In the genomic region with DNA sequence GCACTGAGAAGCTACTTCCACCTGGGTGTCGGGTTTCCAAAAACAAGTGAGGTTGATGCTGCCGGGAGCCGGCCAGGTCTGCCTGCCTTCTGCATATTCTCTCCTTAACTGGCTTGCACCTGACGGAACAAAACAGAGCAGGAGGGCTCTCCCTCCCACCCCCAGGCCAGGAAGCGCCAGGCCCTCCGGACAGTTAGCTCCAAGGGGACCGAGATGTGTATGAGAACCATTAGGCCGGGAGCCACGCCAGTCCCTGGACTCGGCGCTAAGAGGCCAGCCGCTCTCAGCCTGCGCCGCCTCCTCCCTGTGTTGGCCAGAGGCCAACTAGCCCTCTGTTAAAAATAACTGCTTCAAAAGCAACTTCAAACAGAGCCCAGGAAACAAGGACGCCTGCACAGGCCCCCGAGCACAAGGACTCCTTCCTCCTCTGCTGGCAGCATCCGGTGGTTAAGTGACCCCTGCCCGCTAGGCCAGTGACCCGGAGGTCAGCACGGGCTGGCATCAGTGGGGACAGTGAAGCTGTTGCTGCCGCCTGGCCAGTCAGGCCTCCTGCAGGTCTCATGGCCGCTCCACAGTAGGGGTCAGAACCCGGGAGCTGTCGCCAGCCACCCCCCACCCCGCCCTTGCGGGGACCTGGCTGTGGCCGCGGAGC, we compare ENCODE assay signal across 8 cellular contexts.
DNase-seq lines count a peak whose midpoint lies in the region; TF ChIP-seq lines count a peak whose summit lies in the region.

No MANE protein-coding gene starts in this region.

- no peaks in the 10 kb centered on the region for H3F3A ChIP-seq in smooth muscle cell (ENCODE audit: low read depth)

- H4K20me1 ChIP-seq in smooth muscle cell (ENCODE audit: low read depth): no peaks in the 10 kb centered on the region

- no peak overlapping the region for H3K27ac Mint-ChIP-seq in activated CD4-positive, alpha-beta T cell treated with anti-CD3 and anti-CD28 coated beads, Interleukin-2, amount 10 ng/mL, durations not matched to agents 7 days and 5 days

- no peak overlapping the region for H2AFZ ChIP-seq in smooth muscle cell (ENCODE audit: low read depth)

- peaks cover 7% of the 10 kb centered on the region for H3K9me3 Mint-ChIP-seq in activated CD4-positive, alpha-beta T cell treated with anti-CD3 and anti-CD28 coated beads, Interleukin-2, amount 10 ng/mL, durations not matched to agents 7 days and 5 days

- no CpG with 5 or more reads among the region's 28 CpGs for WGBS in iPS DF 6.9 (ENCODE audit: insufficient coverage, insufficient read length)
- WGBS in smooth muscle cell (ENCODE audit: low lambda C conversion rate): 56% methylated on average over 28 of the region's 28 CpGs

- TF ChIP-seq CTCF in smooth muscle cell (IDR thresholded peaks at IDR 0.05; ENCODE audit: borderline replicate concordance, insufficient read depth, poor library complexity, severe bottlenecking): no peak

- H3K9ac ChIP-seq in smooth muscle cell (ENCODE audit: low read depth): no peak overlapping the region

- POLR2A ChIA-PET in activated CD4-positive, alpha-beta T cell treated with anti-CD3 and anti-CD28 coated beads, Interleukin-2, amount 10 ng/mL, durations not matched to agents 7 days and 5 days (lab: Charles Lee): no interaction called here

- H3K4me1 Mint-ChIP-seq in activated CD4-positive, alpha-beta T cell treated with anti-CD3 and anti-CD28 coated beads, Interleukin-2, amount 10 ng/mL, durations not matched to agents 7 days and 5 days: no peaks in the 10 kb centered on the region

- CTCF ChIA-PET in activated CD4-positive, alpha-beta T cell treated with anti-CD3 and anti-CD28 coated beads, Interleukin-2, amount 10 ng/mL, durations not matched to agents 7 days and 5 days (lab: Charles Lee): interaction anchor here (1.2 kb wide), 1 partner anchor 13 kb away, joined by 3 read pairs; no protein-coding TSS in a partner anchor

- H3K4me1 ChIP-seq in iPS DF 6.9 (ENCODE audit: control insufficient read depth, insufficient read depth, low read length): peaks cover 17% of the 10 kb centered on the region
- peaks cover 7% of the 10 kb centered on the region for H3K4me1 ChIP-seq in smooth muscle cell (ENCODE audit: low read depth)

- H3K27me3 ChIP-seq in iPS DF 6.9 (ENCODE audit: control insufficient read depth, insufficient read depth, low read length): no peaks in the 10 kb centered on the region
- no peaks in the 10 kb centered on the region for H3K27me3 ChIP-seq in smooth muscle cell (ENCODE audit: low read depth)

- no peaks in the 10 kb centered on the region for H3K27me3 Mint-ChIP-seq in activated CD4-positive, alpha-beta T cell treated with anti-CD3 and anti-CD28 coated beads, Interleukin-2, amount 10 ng/mL, durations not matched to agents 7 days and 5 days

- H3K4me3 Mint-ChIP-seq in activated CD4-positive, alpha-beta T cell treated with anti-CD3 and anti-CD28 coated beads, Interleukin-2, amount 10 ng/mL, durations not matched to agents 7 days and 5 days: no peak overlapping the region

- H3K9me3 ChIP-seq in iPS DF 6.9 (ENCODE audit: control insufficient read depth, insufficient read depth, low read length) (no peaks in the 10 kb centered on the region), smooth muscle cell (replicated peaks; ENCODE audit: low read depth) (no peaks in the 10 kb centered on the region)

- peaks cover 3% of the 10 kb centered on the region for H3K36me3 Mint-ChIP-seq in activated CD4-positive, alpha-beta T cell treated with anti-CD3 and anti-CD28 coated beads, Interleukin-2, amount 10 ng/mL, durations not matched to agents 7 days and 5 days (ENCODE audit: low read depth)

- no peaks in the 10 kb centered on the region for H3K79me2 ChIP-seq in smooth muscle cell (ENCODE audit: low read depth)

- no peak overlapping the region for H3K4me3 ChIP-seq in iPS DF 6.9 (ENCODE audit: low read length)
- no peak overlapping the region for H3K4me3 ChIP-seq in smooth muscle cell

- DNase-seq in NAMALWA (ENCODE audit: low spot score) (peak; percentile 45), iPS DF 6.9 (ENCODE audit: low read depth, low spot score) (peak; percentile 50), smooth muscle cell (lab: John Stamatoyannopoulos, UW; ENCODE audit: unreplicated experiment) (no peak), SIG-M5 (lab: John Stamatoyannopoulos, UW) (no peak), HPDE6-E6E7 (ENCODE audit: extremely low spot score) (no peak)
- no peak for DNase-seq in activated CD4-positive, alpha-beta T cell treated with anti-CD3 and anti-CD28 coated beads, Interleukin-2, amount 10 ng/mL, durations not matched to agents 7 days and 5 days
- no peak for DNase-seq in NK-92 treated with Interleukin-12 subunit alpha and Interleukin-12 subunit beta, amount 100 ng/mL, for 24 hours (lab: John Stamatoyannopoulos, UW)

- H3K27ac ChIP-seq in angular gyrus (ENCODE audit: low read depth, low read length) (peak overlapping the region; percentile 77), iPS DF 6.9 (ENCODE audit: low read length) (no peak overlapping the region), smooth muscle cell (ENCODE audit: low read depth) (no peak overlapping the region)

- H3K36me3 ChIP-seq in iPS DF 6.9 (ENCODE audit: control insufficient read depth, insufficient read depth, low read length) (no peaks in the 10 kb centered on the region), smooth muscle cell (ENCODE audit: low read depth) (no peaks in the 10 kb centered on the region)

- peak overlapping the region; percentile 44 for H3K4me2 ChIP-seq in smooth muscle cell

Comparison
In these comparisons a context has a peak if more than half of its experiments do, and no peak if none do; other contexts are left out.
1. DNase-seq: peak in NAMALWA (single experiment) and iPS DF 6.9 (single experiment); none in smooth muscle cell (single experiment), SIG-M5 (single experiment), activated CD4-positive, alpha-beta T cell treated with anti-CD3 and anti-CD28 coated beads, Interleukin-2, amount 10 ng/mL, durations not matched to agents 7 days and 5 days (single experiment), NK-92 treated with Interleukin-12 subunit alpha and Interleukin-12 subunit beta, amount 100 ng/mL, for 24 hours (single experiment) and HPDE6-E6E7 (single experiment).